1 cellular context compared by ENCODE assay signal in the genomic region with DNA sequence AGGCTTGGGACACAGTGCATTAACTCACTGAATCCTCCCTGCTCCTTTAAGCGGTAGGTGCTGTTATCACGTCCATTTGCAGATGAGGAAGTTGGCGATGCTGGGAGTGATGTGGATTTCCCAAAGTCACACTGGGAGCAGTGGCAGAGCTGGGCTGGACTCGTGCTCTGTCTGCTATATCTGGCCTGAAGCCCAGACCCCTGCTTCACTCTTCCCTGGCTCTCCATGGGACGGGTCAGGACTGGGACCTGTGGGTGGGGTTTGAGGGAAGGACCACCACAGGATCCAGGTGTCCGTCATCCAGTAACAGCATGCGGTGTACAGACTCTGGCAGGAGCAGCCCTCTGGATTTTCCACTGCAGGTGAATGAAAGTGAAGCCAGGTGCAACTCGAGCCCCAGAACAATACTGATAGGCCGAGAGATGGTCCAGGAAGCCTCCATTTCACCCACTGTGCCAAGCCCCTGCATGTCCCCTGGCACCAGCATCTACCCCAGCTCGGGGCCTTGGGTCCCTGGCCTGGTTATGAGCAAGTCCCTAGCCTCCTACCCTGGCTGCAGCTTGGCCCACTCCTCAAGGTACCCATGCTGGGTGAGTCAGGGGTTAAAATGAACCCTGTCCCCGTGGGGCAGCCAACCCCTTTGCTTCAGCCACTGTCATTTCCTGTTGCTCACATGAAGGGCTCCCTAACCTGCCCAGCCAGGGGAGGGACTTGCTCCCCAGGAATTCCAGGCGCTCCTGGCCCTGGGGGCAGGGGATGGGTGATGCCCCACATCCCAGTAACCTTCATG.
TF ChIP-seq lines count a peak whose summit lies in the region.

No MANE protein-coding gene starts in this region.

TF ChIP-seq in GM23338, 12 proteins besides CTCF, POLR2A, EP300 and RAD21 (continued from another document):
- TF ChIP-seq, protein P1, sequence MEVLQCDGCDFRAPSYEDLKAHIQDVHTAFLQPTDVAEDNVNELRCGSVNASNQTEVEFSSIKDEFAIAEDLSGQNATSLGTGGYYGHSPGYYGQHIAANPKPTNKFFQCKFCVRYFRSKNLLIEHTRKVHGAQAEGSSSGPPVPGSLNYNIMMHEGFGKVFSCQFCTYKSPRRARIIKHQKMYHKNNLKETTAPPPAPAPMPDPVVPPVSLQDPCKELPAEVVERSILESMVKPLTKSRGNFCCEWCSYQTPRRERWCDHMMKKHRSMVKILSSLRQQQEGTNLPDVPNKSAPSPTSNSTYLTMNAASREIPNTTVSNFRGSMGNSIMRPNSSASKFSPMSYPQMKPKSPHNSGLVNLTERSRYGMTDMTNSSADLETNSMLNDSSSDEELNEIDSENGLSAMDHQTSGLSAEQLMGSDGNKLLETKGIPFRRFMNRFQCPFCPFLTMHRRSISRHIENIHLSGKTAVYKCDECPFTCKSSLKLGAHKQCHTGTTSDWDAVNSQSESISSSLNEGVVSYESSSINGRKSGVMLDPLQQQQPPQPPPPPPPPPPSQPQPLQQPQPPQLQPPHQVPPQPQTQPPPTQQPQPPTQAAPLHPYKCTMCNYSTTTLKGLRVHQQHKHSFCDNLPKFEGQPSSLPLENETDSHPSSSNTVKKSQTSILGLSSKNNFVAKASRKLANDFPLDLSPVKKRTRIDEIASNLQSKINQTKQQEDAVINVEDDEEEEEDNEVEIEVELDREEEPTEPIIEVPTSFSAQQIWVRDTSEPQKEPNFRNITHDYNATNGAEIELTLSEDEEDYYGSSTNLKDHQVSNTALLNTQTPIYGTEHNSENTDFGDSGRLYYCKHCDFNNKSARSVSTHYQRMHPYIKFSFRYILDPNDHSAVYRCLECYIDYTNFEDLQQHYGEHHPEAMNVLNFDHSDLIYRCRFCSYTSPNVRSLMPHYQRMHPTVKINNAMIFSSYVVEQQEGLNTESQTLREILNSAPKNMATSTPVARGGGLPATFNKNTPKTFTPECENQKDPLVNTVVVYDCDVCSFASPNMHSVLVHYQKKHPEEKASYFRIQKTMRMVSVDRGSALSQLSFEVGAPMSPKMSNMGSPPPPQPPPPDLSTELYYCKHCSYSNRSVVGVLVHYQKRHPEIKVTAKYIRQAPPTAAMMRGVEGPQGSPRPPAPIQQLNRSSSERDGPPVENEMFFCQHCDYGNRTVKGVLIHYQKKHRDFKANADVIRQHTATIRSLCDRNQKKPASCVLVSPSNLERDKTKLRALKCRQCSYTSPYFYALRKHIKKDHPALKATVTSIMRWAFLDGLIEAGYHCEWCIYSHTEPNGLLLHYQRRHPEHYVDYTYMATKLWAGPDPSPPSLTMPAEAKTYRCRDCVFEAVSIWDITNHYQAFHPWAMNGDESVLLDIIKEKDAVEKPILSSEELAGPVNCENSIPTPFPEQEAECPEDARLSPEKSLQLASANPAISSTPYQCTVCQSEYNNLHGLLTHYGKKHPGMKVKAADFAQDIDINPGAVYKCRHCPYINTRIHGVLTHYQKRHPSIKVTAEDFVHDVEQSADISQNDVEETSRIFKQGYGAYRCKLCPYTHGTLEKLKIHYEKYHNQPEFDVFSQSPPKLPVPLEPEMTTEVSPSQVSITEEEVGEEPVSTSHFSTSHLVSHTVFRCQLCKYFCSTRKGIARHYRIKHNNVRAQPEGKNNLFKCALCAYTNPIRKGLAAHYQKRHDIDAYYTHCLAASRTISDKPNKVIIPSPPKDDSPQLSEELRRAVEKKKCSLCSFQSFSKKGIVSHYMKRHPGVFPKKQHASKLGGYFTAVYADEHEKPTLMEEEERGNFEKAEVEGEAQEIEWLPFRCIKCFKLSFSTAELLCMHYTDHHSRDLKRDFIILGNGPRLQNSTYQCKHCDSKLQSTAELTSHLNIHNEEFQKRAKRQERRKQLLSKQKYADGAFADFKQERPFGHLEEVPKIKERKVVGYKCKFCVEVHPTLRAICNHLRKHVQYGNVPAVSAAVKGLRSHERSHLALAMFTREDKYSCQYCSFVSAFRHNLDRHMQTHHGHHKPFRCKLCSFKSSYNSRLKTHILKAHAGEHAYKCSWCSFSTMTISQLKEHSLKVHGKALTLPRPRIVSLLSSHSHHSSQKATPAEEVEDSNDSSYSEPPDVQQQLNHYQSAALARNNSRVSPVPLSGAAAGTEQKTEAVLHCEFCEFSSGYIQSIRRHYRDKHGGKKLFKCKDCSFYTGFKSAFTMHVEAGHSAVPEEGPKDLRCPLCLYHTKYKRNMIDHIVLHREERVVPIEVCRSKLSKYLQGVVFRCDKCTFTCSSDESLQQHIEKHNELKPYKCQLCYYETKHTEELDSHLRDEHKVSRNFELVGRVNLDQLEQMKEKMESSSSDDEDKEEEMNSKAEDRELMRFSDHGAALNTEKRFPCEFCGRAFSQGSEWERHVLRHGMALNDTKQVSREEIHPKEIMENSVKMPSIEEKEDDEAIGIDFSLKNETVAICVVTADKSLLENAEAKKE (CRISPR knock-in tag; IDR thresholded peaks at IDR 0.05): no peak
- TF ChIP-seq POLR2AphosphoS5 (IDR thresholded peaks at IDR 0.05; ENCODE audit: low read depth): no peak
- TF ChIP-seq, protein P2, sequence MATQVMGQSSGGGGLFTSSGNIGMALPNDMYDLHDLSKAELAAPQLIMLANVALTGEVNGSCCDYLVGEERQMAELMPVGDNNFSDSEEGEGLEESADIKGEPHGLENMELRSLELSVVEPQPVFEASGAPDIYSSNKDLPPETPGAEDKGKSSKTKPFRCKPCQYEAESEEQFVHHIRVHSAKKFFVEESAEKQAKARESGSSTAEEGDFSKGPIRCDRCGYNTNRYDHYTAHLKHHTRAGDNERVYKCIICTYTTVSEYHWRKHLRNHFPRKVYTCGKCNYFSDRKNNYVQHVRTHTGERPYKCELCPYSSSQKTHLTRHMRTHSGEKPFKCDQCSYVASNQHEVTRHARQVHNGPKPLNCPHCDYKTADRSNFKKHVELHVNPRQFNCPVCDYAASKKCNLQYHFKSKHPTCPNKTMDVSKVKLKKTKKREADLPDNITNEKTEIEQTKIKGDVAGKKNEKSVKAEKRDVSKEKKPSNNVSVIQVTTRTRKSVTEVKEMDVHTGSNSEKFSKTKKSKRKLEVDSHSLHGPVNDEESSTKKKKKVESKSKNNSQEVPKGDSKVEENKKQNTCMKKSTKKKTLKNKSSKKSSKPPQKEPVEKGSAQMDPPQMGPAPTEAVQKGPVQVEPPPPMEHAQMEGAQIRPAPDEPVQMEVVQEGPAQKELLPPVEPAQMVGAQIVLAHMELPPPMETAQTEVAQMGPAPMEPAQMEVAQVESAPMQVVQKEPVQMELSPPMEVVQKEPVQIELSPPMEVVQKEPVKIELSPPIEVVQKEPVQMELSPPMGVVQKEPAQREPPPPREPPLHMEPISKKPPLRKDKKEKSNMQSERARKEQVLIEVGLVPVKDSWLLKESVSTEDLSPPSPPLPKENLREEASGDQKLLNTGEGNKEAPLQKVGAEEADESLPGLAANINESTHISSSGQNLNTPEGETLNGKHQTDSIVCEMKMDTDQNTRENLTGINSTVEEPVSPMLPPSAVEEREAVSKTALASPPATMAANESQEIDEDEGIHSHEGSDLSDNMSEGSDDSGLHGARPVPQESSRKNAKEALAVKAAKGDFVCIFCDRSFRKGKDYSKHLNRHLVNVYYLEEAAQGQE (IDR thresholded peaks at IDR 0.05; ENCODE audit: unreplicated experiment): no peak
- no peak for TF ChIP-seq ETS1 (IDR thresholded peaks at IDR 0.05)
- no peak for TF ChIP-seq CREB1 (CRISPR knock-in tag; IDR thresholded peaks at IDR 0.05; ENCODE audit: low read depth)
TF ChIP-seq in GM23338: peak in this region for 0.
